In genomic region chr2:9261231-9261883, GRCh38 we compare ENCODE assay signal across 1 cellular context.
TF ChIP-seq lines count a peak whose summit lies in the region.

No MANE protein-coding gene starts in this region.

TF ChIP-seq in GM23338, 12 proteins besides CTCF, POLR2A, EP300 and RAD21 (continued from another document):
- TF ChIP-seq ZNF462 (CRISPR knock-in tag; IDR thresholded peaks at IDR 0.05) (no peak), EZH2phosphoT487 (IDR thresholded peaks at IDR 0.05; ENCODE audit: unreplicated experiment) (no peak), ZNF331 (CRISPR knock-in tag; IDR thresholded peaks at IDR 0.05; ENCODE audit: low read depth) (no peak), ETS1 (IDR thresholded peaks at IDR 0.05) (no peak), REST (IDR thresholded peaks at IDR 0.05; ENCODE audit: unreplicated experiment) (no peak), NANOG (IDR thresholded peaks at IDR 0.05; ENCODE audit: borderline replicate concordance) (no peak), CREB1 (CRISPR knock-in tag; IDR thresholded peaks at IDR 0.05; ENCODE audit: low read depth) (no peak), POLR2AphosphoS5 (IDR thresholded peaks at IDR 0.05; ENCODE audit: low read depth) (no peak)
